Comparison of ENCODE assay signal across 32 cellular contexts in genomic region chr3:9928158-9928557, GRCh38. TPM values are rescaled to one million over a fixed set of nuclear protein-coding genes. Genes with fewer than 3 reads are reported as not detected.
"Had no signal": no experiment of that assay in that cellular context is flagged by ENCODE, and none has a peak within 500 bp of the region (broad histone marks: within the 10 kb centered on the region; RNA-seq: fewer than 3 reads in every experiment).

No MANE protein-coding gene starts in this region.

- DNase-seq: naive thymus-derived CD4-positive, alpha-beta T cell; natural killer cell; occipital lobe; ovary; psoas muscle; right lobe of liver; sigmoid colon; small intestine; stimulated activated CD4-positive, alpha-beta T cell treated with anti-CD3 and anti-CD28 coated beads, Interleukin-12 subunit alpha, Interleukin-12 subunit beta, amount 100 ng/mL, for 4 hours; stimulated activated CD4-positive, alpha-beta T cell treated with anti-CD3 and anti-CD28 coated beads, Interleukin-1b, Interleukin-23, amount 100 ng/mL, for 48 hours; stimulated activated CD4-positive, alpha-beta T cell treated with anti-CD3 and anti-CD28 coated beads, Interleukin-4, amount 100 ng/mL, for 1 hour; stimulated activated CD4-positive, alpha-beta T cell treated with anti-CD3 and anti-CD28 coated beads, Interleukin-4, amount 100 ng/mL, for 4 hours; stimulated activated CD8-positive, alpha-beta memory T cell treated with anti-CD3 and anti-CD28 coated beads, Interleukin-4, amount 100 ng/mL, for 48 hours; stimulated activated naive CD4-positive, alpha-beta T cell; stimulated activated naive CD8-positive, alpha-beta T cell treated with anti-CD3 and anti-CD28 coated beads, Interleukin-15, amount 100 ng/mL, for 72 hours; stimulated activated naive CD8-positive, alpha-beta T cell treated with anti-CD3 and anti-CD28 coated beads, Interleukin-15, Interleukin-2, amounts not matched to agents 100 U/mL and 50 U/mL, for 24 hours; substantia nigra; testis; tibial artery; transverse colon had no signal

- H3K4me1 Mint-ChIP-seq: nephron had no signal

- H3K27ac Mint-ChIP-seq: naive thymus-derived CD4-positive, alpha-beta T cell; natural killer cell; nephron; neural progenitor cell; progenitor cell of endocrine pancreas; stimulated activated memory B cell treated with anti-CD40 and anti-IgM and Interleukin-4, amounts not matched to agents 10 μg/mL and 1 μg/mL and 100 μg/mL, for 72 hours; stimulated activated naive CD8-positive, alpha-beta T cell treated with anti-CD3 and anti-CD28 coated beads, Interleukin-15, amount 100 ng/mL, for 72 hours had no signal

- H3K36me3 ChIP-seq: neural progenitor cell, neutrophil, ovary, transverse colon had no signal

- H3K9ac ChIP-seq: neural progenitor cell, parathyroid adenoma had no signal

- H3K4me3 Mint-ChIP-seq: naive thymus-derived CD4-positive, alpha-beta T cell; natural killer cell; nephron; neural progenitor cell; stimulated activated memory B cell treated with anti-CD40 and anti-IgM and Interleukin-4, amounts not matched to agents 10 μg/mL and 1 μg/mL and 100 μg/mL, for 72 hours; stimulated activated naive CD8-positive, alpha-beta T cell treated with anti-CD3 and anti-CD28 coated beads, Interleukin-15, amount 100 ng/mL, for 72 hours had no signal

- H3K27me3 ChIP-seq: neutrophil, ovary, right lobe of liver, sigmoid colon, suprapubic skin, testis, tibial artery, transverse colon, upper lobe of left lung, vagina had no signal

- H3K36me3 Mint-ChIP-seq: naive thymus-derived CD4-positive, alpha-beta T cell; natural killer cell; neural progenitor cell; stimulated activated memory B cell treated with anti-CD40 and anti-IgM and Interleukin-4, amounts not matched to agents 10 μg/mL and 1 μg/mL and 100 μg/mL, for 72 hours had no signal

- H3K27ac ChIP-seq: neural progenitor cell, neutrophil, ovary, parathyroid adenoma, psoas muscle, right lobe of liver, sigmoid colon, suprapubic skin, testis, tibial artery, transverse colon, upper lobe of left lung, vagina had no signal

- H3K9me3 ChIP-seq: neutrophil, ovary, psoas muscle, right lobe of liver, sigmoid colon, suprapubic skin, testis, tibial artery, transverse colon, upper lobe of left lung, vagina had no signal

- H3K9me3 Mint-ChIP-seq: natural killer cell; nephron; neural progenitor cell; stimulated activated memory B cell treated with anti-CD40 and anti-IgM and Interleukin-4, amounts not matched to agents 10 μg/mL and 1 μg/mL and 100 μg/mL, for 72 hours; stimulated activated naive CD8-positive, alpha-beta T cell treated with anti-CD3 and anti-CD28 coated beads, Interleukin-15, amount 100 ng/mL, for 72 hours had no signal

- H3K4me3 ChIP-seq: neural progenitor cell, ovary, psoas muscle, right lobe of liver, sigmoid colon, suprapubic skin, testis, tibial artery, transverse colon, upper lobe of left lung, vagina had no signal

- H3K27me3 Mint-ChIP-seq: progenitor cell of endocrine pancreas; stimulated activated naive CD8-positive, alpha-beta T cell treated with anti-CD3 and anti-CD28 coated beads, Interleukin-15, amount 100 ng/mL, for 72 hours had no signal

- H3K4me1 ChIP-seq: neural progenitor cell, parathyroid adenoma, psoas muscle, testis had no signal

- FAIRE-seq: small intestine, urothelium cell line had no signal

RNA-seq across cellular contexts. Expression of gene IL17RC, which starts 11.3 kb away (rescaled TPM):
- polyA plus RNA-seq: neural cell had no signal

RNA-seq across cellular contexts. Expression of gene IL17RE, which starts 25.5 kb away (rescaled TPM):
- total RNA-seq: occipital lobe, skeletal muscle tissue had no signal
- polyA plus RNA-seq: naive thymus-derived CD4-positive, alpha-beta T cell had no signal
